Comparison of ENCODE assay signal across 20 cellular contexts in the genomic region with DNA sequence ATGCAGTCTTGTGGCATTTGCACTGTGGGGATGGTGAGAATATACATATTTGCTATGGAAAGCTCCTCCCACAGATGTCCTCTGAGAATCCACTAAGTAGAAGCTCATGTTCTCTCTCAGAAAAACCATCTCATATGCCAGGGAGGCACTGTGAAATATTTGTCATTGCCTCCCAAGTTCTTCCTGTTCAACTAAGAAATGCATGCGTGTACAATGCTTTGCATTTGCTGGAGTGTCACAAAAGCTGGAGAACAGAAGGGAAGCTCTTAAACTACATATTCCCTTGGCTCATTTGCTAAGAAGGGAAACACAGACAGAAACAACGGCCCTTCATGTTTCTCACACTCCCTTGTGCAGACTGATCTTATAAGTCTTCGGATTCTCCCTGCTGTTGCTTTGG.
"Had no signal": no experiment of that assay in that cellular context is flagged by ENCODE, and none has a peak within 500 bp of the region (broad histone marks: within the 10 kb centered on the region; RNA-seq: fewer than 3 reads in every experiment).

No MANE protein-coding gene starts in this region.

- DNase-seq: KBM-7, NCI-H1048, NCI-H1105 treated with DMSO at 0.1 percent for 48 hours, NCI-H1417 treated with DMSO at 0.1 percent for 48 hours, NCI-H146, NCI-H1694 treated with DMSO at 0.1 percent for 48 hours, NCI-H1930, NCI-H2081, NCI-H2107, NCI-H2171, NCI-H226, NCI-H510A, NCI-H524 treated with DMSO at 0.1 percent for 48 hours, NCI-H69, NCI-H774, Right ventricle myocardium superior, RPMI8226, SIG-M5, SK-N-SH had no signal

- H3K27ac ChIP-seq: SJSA1 had no signal
